ENCODE assay signal across 17 cellular contexts in the genomic region with DNA sequence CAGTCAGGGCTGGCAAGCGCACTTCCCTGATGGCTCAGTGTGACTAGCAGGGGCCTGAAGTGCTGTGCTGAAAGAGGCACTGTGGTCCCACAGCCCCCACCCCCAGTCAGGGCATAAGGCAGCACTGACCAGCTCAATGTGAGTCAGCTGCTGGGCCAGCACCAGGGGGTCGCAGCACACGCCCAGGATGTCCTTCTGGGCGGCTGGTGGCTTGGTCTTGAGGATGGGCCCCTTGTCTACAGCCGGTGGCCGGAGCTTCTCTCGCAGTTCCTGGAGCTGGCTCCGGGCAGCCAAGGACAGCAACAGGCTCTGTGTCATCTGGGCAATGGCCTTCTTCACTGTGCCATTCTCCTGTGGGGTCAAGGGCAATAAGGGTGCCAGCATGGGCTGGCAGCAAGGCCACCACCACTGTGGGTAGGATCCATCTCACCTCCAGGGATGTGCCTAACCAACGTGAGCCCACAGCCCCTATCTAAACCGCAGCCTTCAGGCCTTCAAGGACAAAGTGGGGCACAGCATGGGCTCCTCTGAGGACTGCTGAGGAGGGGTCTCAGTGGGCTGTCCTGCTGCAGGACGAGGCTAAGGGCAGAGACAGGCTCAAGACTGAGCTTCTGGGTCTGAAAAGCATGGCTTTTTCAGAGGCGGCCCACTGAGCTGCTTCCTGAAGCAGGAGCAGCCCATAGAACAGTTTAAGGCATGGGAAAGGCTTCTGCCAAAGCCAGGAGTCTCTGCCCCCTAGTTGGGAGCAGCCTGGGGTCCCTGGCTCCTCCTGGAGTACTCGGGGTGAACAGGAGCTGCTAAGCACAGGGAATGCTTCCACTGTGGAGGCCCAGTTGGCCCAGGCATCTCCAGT.
DNase-seq lines count a peak whose midpoint lies in the region; ATAC-seq and TF ChIP-seq lines count a peak whose summit lies in the region.
"Had no signal": no experiment of that assay in that cellular context is flagged by ENCODE, and none has a peak within 500 bp of the region (broad histone marks: within the 10 kb centered on the region; RNA-seq: fewer than 3 reads in every experiment).

No MANE protein-coding gene starts in this region.

- CTCF ChIA-PET in naive thymus-derived CD4-positive, alpha-beta T cell (lab: Charles Lee): interaction anchor here (0.6 to 1.7 kb wide), 3 partner anchors 9 to 284 kb away, joined by 3 to 5 read pairs (median 5); no protein-coding TSS in a partner anchor

- no peaks in the 10 kb centered on the region for H3K27me3 Mint-ChIP-seq in naive thymus-derived CD4-positive, alpha-beta T cell
- H3K27me3 Mint-ChIP-seq: central memory CD8-positive, alpha-beta T cell had no signal

- no peaks in the 10 kb centered on the region for H3K27me3 ChIP-seq in adrenal gland
- no peaks in the 10 kb centered on the region for H3K27me3 ChIP-seq in vagina
- H3K27me3 ChIP-seq in naive thymus-derived CD4-positive, alpha-beta T cell (ENCODE audit: control insufficient read depth in 2 of 2, insufficient read depth in 2 of 2, low read length in 2 of 2): no peaks in the 10 kb centered on the region
- H3K27me3 ChIP-seq: left lung, suprapubic skin had no signal

- no peak for TF ChIP-seq POLR2A in adrenal gland (IDR thresholded peaks at IDR 0.05)
- TF ChIP-seq POLR2A in vagina (IDR thresholded peaks at IDR 0.05): no peak

- 63 to 75% (median 70%) methylated on average over 3 to 13 of the region's 13 CpGs for WGBS in adrenal gland, 4 donors

- no peaks in the 10 kb centered on the region for H3K9me3 Mint-ChIP-seq in naive thymus-derived CD4-positive, alpha-beta T cell
- H3K9me3 Mint-ChIP-seq: central memory CD8-positive, alpha-beta T cell had no signal

- H3K27ac Mint-ChIP-seq in naive thymus-derived CD4-positive, alpha-beta T cell: no peak overlapping the region

- TF ChIP-seq CTCF in adrenal gland (IDR thresholded peaks at IDR 0.05) (no peak), vagina (IDR thresholded peaks at IDR 0.05) (no peak)

- no peaks in the 10 kb centered on the region for H3K9me3 ChIP-seq in adrenal gland (replicated peaks in 1 of 3)
- no peaks in the 10 kb centered on the region for H3K9me3 ChIP-seq in vagina
- H3K9me3 ChIP-seq in naive thymus-derived CD4-positive, alpha-beta T cell (ENCODE audit: control insufficient read depth in 2 of 3, low read length in 3 of 3): no peaks in the 10 kb centered on the region
- H3K9me3 ChIP-seq: left lung, suprapubic skin had no signal

- peak overlapping the region in 5 of 10 donors; percentile 23 to 79 (median 29) for H3K4me3 Mint-ChIP-seq in naive thymus-derived CD4-positive, alpha-beta T cell
- H3K4me3 Mint-ChIP-seq: central memory CD8-positive, alpha-beta T cell had no signal

- DNase-seq in left cardiac atrium (peak; percentile 14), Right ventricle myocardium inferior (ENCODE audit: missing footprints) (no peak), adrenal gland (peak in 5 of 7 donors; percentile 23 to 48 (median 31)), mucosa of gallbladder (ENCODE audit: low spot score) (peak; percentile 4), vagina (ENCODE audit: extremely low spot score in 2 of 2) (peak; percentile 82)
- DNase-seq in activated CD4-positive, CD25-positive, alpha-beta regulatory T cell (lab: John Stamatoyannopoulos, UW): no peak
- no peak for DNase-seq in naive thymus-derived CD4-positive, alpha-beta T cell
- DNase-seq: foreskin fibroblast, GF-D8, left lung, NCI-H1417 treated with DMSO at 0.1 percent for 48 hours, NCI-H226, RPMI8226 had no signal

- H3K4me3 ChIP-seq in adrenal gland (no peak overlapping the region), vagina (no peak overlapping the region)
- H3K4me3 ChIP-seq in naive thymus-derived CD4-positive, alpha-beta T cell (ENCODE audit: low read length): no peak overlapping the region
- H3K4me3 ChIP-seq: left lung, suprapubic skin had no signal

- no peaks in the 10 kb centered on the region for H3K36me3 Mint-ChIP-seq in naive thymus-derived CD4-positive, alpha-beta T cell

- intact Hi-C loops in left cardiac atrium (cut with DNase I) (no loop called here), Right ventricle myocardium inferior (cut with DNase I) (no loop called here), adrenal gland (cut with DNase I) (no loop called here), vagina (cut with DNase I) (no loop called here)
- intact Hi-C loops in naive thymus-derived CD4-positive, alpha-beta T cell (cut with micrococcal nuclease): loop anchor here (5.0 to 10.0 kb wide), 3 partner anchors 78 to 336 kb away; no protein-coding TSS in a partner anchor

- H3K27ac ChIP-seq in adrenal gland: no peak overlapping the region
- H3K27ac ChIP-seq in vagina: no peak overlapping the region
- no peak overlapping the region for H3K27ac ChIP-seq in naive thymus-derived CD4-positive, alpha-beta T cell (ENCODE audit: low read depth, low read length)
- H3K27ac ChIP-seq: left lung, suprapubic skin had no signal

- H3K4me1 ChIP-seq in adrenal gland (replicated peaks in 1 of 2) (peaks cover 4 to 21% of the 10 kb centered on the region in 2 donors), vagina (peaks cover 17% of the 10 kb centered on the region)
- H3K4me1 ChIP-seq in naive thymus-derived CD4-positive, alpha-beta T cell (ENCODE audit: control insufficient read depth in 2 of 2, insufficient read depth in 2 of 2, low read length in 2 of 2): peaks cover 0 to 5% of the 10 kb centered on the region in 2 donors

- ATAC-seq in left cardiac atrium (no peak), Right ventricle myocardium inferior (no peak), esophagus mucosa (no peak)
- no peak for ATAC-seq in naive thymus-derived CD4-positive, alpha-beta T cell
- ATAC-seq: left lung, sciatic nerve had no signal

- H3K36me3 ChIP-seq in adrenal gland (replicated peaks in 1 of 2) (no peaks in the 10 kb centered on the region), vagina (no peaks in the 10 kb centered on the region)
- H3K36me3 ChIP-seq in naive thymus-derived CD4-positive, alpha-beta T cell (ENCODE audit: control insufficient read depth in 2 of 3, insufficient read depth in 3 of 3, low read length in 3 of 3): no peaks in the 10 kb centered on the region
- H3K36me3 ChIP-seq: suprapubic skin had no signal

- H3K4me1 Mint-ChIP-seq in naive thymus-derived CD4-positive, alpha-beta T cell: peaks cover 0 to 9% (median 6%) of the 10 kb centered on the region in 7 donors

- POLR2A ChIA-PET in naive thymus-derived CD4-positive, alpha-beta T cell (lab: Charles Lee): interaction anchor here (0.6 to 2.0 kb wide), 3 partner anchors 62 to 254 kb away, joined by 3 to 6 read pairs (median 3); no protein-coding TSS in a partner anchor

Comparison
In these comparisons a context has a peak if more than half of its experiments do, and no peak if none do; other contexts are left out.
1. DNase-seq: peak in left cardiac atrium (single experiment), adrenal gland (5 of 7), mucosa of gallbladder (single experiment) and vagina (2 of 2); none in Right ventricle myocardium inferior (single experiment), activated CD4-positive, CD25-positive, alpha-beta regulatory T cell (0 of 4) and naive thymus-derived CD4-positive, alpha-beta T cell (0 of 9).
2. intact Hi-C loops: an anchor here in naive thymus-derived CD4-positive, alpha-beta T cell (5.0 to 10.0 kb wide); none called in left cardiac atrium, Right ventricle myocardium inferior, adrenal gland and vagina.